Comparison of ENCODE assay signal across 13 cellular contexts in genomic region chr3:129106320-129106719, GRCh38. TPM values are rescaled to one million over a fixed set of nuclear protein-coding genes. Genes with fewer than 3 reads are reported as not detected.
DNase-seq lines count a peak whose midpoint lies in the region; ATAC-seq and TF ChIP-seq lines count a peak whose summit lies in the region.
"Had no signal": no experiment of that assay in that cellular context is flagged by ENCODE, and none has a peak within 500 bp of the region (broad histone marks: within the 10 kb centered on the region; RNA-seq: fewer than 3 reads in every experiment).

No MANE protein-coding gene starts in this region.

- intact Hi-C loops in left ventricle myocardium superior (cut with micrococcal nuclease), result no loop called here

- H3K9me3 ChIP-seq in BLaER1, result no peaks in the 10 kb centered on the region

- 0 out of 2 replicates have a peak overlapping the region, but pooled peaks have one; percentile 11 for H3K9ac ChIP-seq in BLaER1

- no peak overlapping the region for H3K4me3 Mint-ChIP-seq in WTC11
- H3K4me3 Mint-ChIP-seq: neural crest cell had no signal

- peak; percentile 53 for ATAC-seq in WTC11
- ATAC-seq in left ventricle myocardium superior, result peak; percentile 61
- no peak for ATAC-seq in HG03457 (IDR thresholded peaks at IDR 0.05; ENCODE audit: unreplicated experiment)
- no peak for ATAC-seq in GM18873 (IDR thresholded peaks at IDR 0.05; ENCODE audit: low FRiP score, unreplicated experiment)

- H3K27ac Mint-ChIP-seq in WTC11, result no peak overlapping the region

- peak; percentile 22 for TF ChIP-seq CTCF in GM10266 (IDR thresholded peaks at IDR 0.05; ENCODE audit: control insufficient read depth, insufficient read depth, low read depth, missing control alignments)
- no peak for TF ChIP-seq CTCF in WTC11 (IDR thresholded peaks at IDR 0.05)

- CTCF ChIA-PET in WTC11 (lab: Charles Lee), result interaction anchor here (0.8 to 2.3 kb wide), 6 partner anchors 16 to 140 kb away, joined by 3 to 13 read pairs (median 4); partner anchors contain the start of gene RAB43

- 0 out of 2 replicates have a peak, but pooled peaks cover 12% of the 10 kb centered on the region for H3K4me1 ChIP-seq in BLaER1

- H3K9me3 Mint-ChIP-seq in WTC11, result no peaks in the 10 kb centered on the region
- H3K9me3 Mint-ChIP-seq: neural crest cell had no signal

- no peak for DNase-seq in GM10266 (ENCODE audit: extremely low spot score)
- DNase-seq in WTC11 (ENCODE audit: low spot score), result peak; percentile 25
- DNase-seq in left ventricle myocardium superior, result peak; percentile 46
- no peak for DNase-seq in NCI-H1436 treated with DMSO at 0.1 percent for 48 hours (lab: John Stamatoyannopoulos, UW)
- DNase-seq in HK-2 (ENCODE audit: unreplicated experiment), result no peak
- DNase-seq: activated CD8-positive, alpha-beta memory T cell treated with anti-CD3 and anti-CD28 coated beads, Interleukin-2, amount 50 U/mL, for 4 hours; NCI-H774; stimulated activated CD8-positive, alpha-beta memory T cell treated with anti-CD3 and anti-CD28 coated beads, Interleukin-4, amount 100 ng/mL, for 48 hours had no signal

- POLR2A ChIA-PET in WTC11 (lab: Charles Lee), result no interaction called here

- no peaks in the 10 kb centered on the region for H3K27me3 Mint-ChIP-seq in WTC11 (ENCODE audit: low read depth)

- peaks cover 89% of the 10 kb centered on the region for H4K20me1 ChIP-seq in BLaER1

- no peak overlapping the region for H3K4me3 ChIP-seq in BLaER1

- no peak overlapping the region for H3K4me2 ChIP-seq in BLaER1

- H3K36me3 ChIP-seq in BLaER1, result peaks cover 87% of the 10 kb centered on the region

- H3K36me3 Mint-ChIP-seq in WTC11, result peaks cover 11% of the 10 kb centered on the region

- no peak overlapping the region for H3K27ac ChIP-seq in BLaER1

- no peaks in the 10 kb centered on the region for H3K4me1 Mint-ChIP-seq in WTC11
- H3K4me1 Mint-ChIP-seq: neural crest cell had no signal

- H3K27me3 ChIP-seq in BLaER1, result no peaks in the 10 kb centered on the region

TF ChIP-seq in WTC11, 78 proteins besides CTCF, POLR2A, EP300 and RAD21:
- TF ChIP-seq ZNF263 (CRISPR knock-in tag; IDR thresholded peaks at IDR 0.05; ENCODE audit: low read depth) (peak; percentile 60; the same call in 1 of the 2 replicates), ATF2 (CRISPR knock-in tag; IDR thresholded peaks at IDR 0.05; ENCODE audit: borderline replicate concordance, low read depth) (no peak), ZNF512 (CRISPR knock-in tag; IDR thresholded peaks at IDR 0.05; ENCODE audit: borderline replicate concordance) (no peak), ZBTB21 (CRISPR knock-in tag; IDR thresholded peaks at IDR 0.05; ENCODE audit: borderline replicate concordance) (no peak)

RNA-seq across cellular contexts. Expression of gene RAB43, which starts 15.3 kb away (rescaled TPM):
- 20.2 to 34.5 TPM (median 21.0 TPM) in 3 replicates for total RNA-seq in WTC11 (2021)
- 3.3 TPM for total RNA-seq in left ventricle myocardium superior

RNA-seq across cellular contexts. Expression of gene GP9, which starts 45.7 kb away (rescaled TPM):
- total RNA-seq in WTC11 (2021), result not detected in 3 replicates
- total RNA-seq in left ventricle myocardium superior, result not detected
- total RNA-seq: neural crest cell; T-helper 2 cell treated with Interferon-gamma antibody and Interleukin-4, amounts not matched to agents 100 ng/mL and 5 ng/mL, for 36 hours had no signal

RNA-seq across cellular contexts. Expression of gene ISY1, which starts 54.5 kb away (rescaled TPM):
- total RNA-seq in WTC11 (2021) (21.4 to 25.0 TPM (median 21.5 TPM) in 3 replicates), left ventricle myocardium superior (25.9 TPM)

Comparison
In these comparisons a context has a peak if more than half of its experiments do, and no peak if none do; other contexts are left out.
1. DNase-seq: peak in WTC11 (single experiment) and left ventricle myocardium superior (single experiment); none in GM10266 (single experiment), NCI-H1436 treated with DMSO at 0.1 percent for 48 hours (single experiment) and HK-2 (single experiment).
2. ATAC-seq: peak in WTC11 (single experiment) and left ventricle myocardium superior (single experiment); none in HG03457 (single experiment) and GM18873 (single experiment).